Comparison of ENCODE assay signal across 23 cellular contexts in the genomic region with DNA sequence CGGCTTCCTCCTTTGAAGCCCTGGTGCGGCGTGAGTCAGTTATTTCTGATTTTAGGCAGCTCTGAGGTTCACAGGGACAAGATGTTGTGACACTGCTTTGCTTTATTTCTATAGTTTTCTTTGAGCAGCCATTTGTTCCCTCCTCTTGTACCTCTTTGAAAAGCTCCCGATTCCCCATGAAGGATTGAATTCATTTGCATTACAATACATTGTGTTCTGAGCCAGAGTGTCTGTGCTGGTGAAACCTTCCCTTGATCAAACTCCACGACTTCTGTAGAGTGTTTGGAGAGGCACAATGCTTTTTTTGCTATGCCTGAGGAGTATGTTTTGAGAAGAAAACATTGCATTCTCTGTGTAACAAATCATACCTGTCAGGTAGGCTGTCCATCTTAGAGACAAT.
DNase-seq lines count a peak whose midpoint lies in the region.
"Had no signal": no experiment of that assay in that cellular context is flagged by ENCODE, and none has a peak within 500 bp of the region (broad histone marks: within the 10 kb centered on the region; RNA-seq: fewer than 3 reads in every experiment).

No MANE protein-coding gene starts in this region.

- H2AK5ac ChIP-seq in neuronal stem cell (ENCODE audit: low read depth, low read length): no peak overlapping the region

- no peak overlapping the region for H2AFZ ChIP-seq in neuronal stem cell (ENCODE audit: low read length)

- H3K9me3 ChIP-seq in HUES48 (ENCODE audit: control insufficient read depth, insufficient read depth, low read length): no peaks in the 10 kb centered on the region
- no peaks in the 10 kb centered on the region for H3K9me3 ChIP-seq in NT2/D1 (ENCODE audit: insufficient read depth, low read length)
- no peaks in the 10 kb centered on the region for H3K9me3 ChIP-seq in iPS-15b (ENCODE audit: control insufficient read depth, insufficient read depth, low read length)
- H3K9me3 ChIP-seq in neuronal stem cell (replicated peaks in 1 of 2; ENCODE audit: control insufficient read depth in 2 of 2, insufficient read depth in 1 of 2, low read depth in 1 of 2, low read length in 2 of 2): no peaks in the 10 kb centered on the region
- H3K9me3 ChIP-seq: BLaER1 treated with 17β-estradiol and CSF1 and Interleukin-3, amounts not matched to agents 10 nM and 100 nM had no signal

- no CpG with 5 or more reads among the region's 5 CpGs for WGBS in neuronal stem cell (ENCODE audit: extremely low coverage in 2 of 2, insufficient read length in 2 of 2, insufficient replicate concordance in 1 of 2), 2 donors

- H3K23ac ChIP-seq in neuronal stem cell (ENCODE audit: low read depth, low read length, poor library complexity): no peak overlapping the region

- H4K8ac ChIP-seq in neuronal stem cell (ENCODE audit: low read depth, low read length): no peak overlapping the region

- H2BK15ac ChIP-seq in neuronal stem cell (ENCODE audit: low read length): no peak overlapping the region

- H3K9ac ChIP-seq in HUES48 (ENCODE audit: low read depth, low read length): no peak overlapping the region
- H3K9ac ChIP-seq in NT2/D1 (ENCODE audit: insufficient read length, low read depth): peak overlapping the region; percentile 36
- H3K9ac ChIP-seq in iPS-15b (ENCODE audit: low read depth, low read length): no peak overlapping the region
- H3K9ac ChIP-seq in neuronal stem cell (ENCODE audit: low read depth, low read length, poor library complexity): no peak overlapping the region
- H3K9ac ChIP-seq: BLaER1 treated with 17β-estradiol and CSF1 and Interleukin-3, amounts not matched to agents 10 nM and 100 nM had no signal

- no peak overlapping the region for H3K18ac ChIP-seq in neuronal stem cell (ENCODE audit: low read length)

- H3K27me3 ChIP-seq in HUES48 (ENCODE audit: control insufficient read depth, insufficient read depth, low read length): no peaks in the 10 kb centered on the region
- H3K27me3 ChIP-seq in NT2/D1 (ENCODE audit: insufficient read depth, insufficient read length): no peaks in the 10 kb centered on the region
- no peaks in the 10 kb centered on the region for H3K27me3 ChIP-seq in iPS-15b (ENCODE audit: control insufficient read depth, insufficient read depth, low read length)
- peaks cover 0 to 20% (median 0%) of the 10 kb centered on the region in 3 experiments for H3K27me3 ChIP-seq in neuronal stem cell (ENCODE audit: control insufficient read depth in 3 of 3, insufficient read depth in 3 of 3, low read depth in 1 of 3, low read length in 3 of 3)
- H3K27me3 ChIP-seq: BLaER1 treated with 17β-estradiol and CSF1 and Interleukin-3, amounts not matched to agents 10 nM and 100 nM had no signal

- no peak overlapping the region for H4K91ac ChIP-seq in neuronal stem cell (ENCODE audit: low read depth, low read length, poor library complexity)

- H2BK120ac ChIP-seq in neuronal stem cell (ENCODE audit: low read depth, low read length): no peak overlapping the region

- DNase-seq in NT2/D1 (ENCODE audit: low read depth, low spot score): no peak
- peak; percentile 31 for DNase-seq in neuronal stem cell (ENCODE audit: low spot score)
- DNase-seq in HPDE6-E6E7 (ENCODE audit: extremely low spot score): no peak
- DNase-seq in NCI-H524 treated with DMSO at 0.1 percent for 48 hours (lab: John Stamatoyannopoulos, UW): no peak
- DNase-seq in NCI-H82 (lab: John Stamatoyannopoulos, UW): no peak
- DNase-seq in SK-N-DZ (ENCODE audit: low spot score): no peak
- DNase-seq: Calu3; CD8-positive, alpha-beta T cell; GOT3; HFFc6; KBM-7; NCI-H1105 treated with DMSO at 0.1 percent for 48 hours; NCI-H1694 treated with DMSO at 0.1 percent for 48 hours; NCI-H2171; NCI-H446 treated with DMSO at 0.1 percent for 48 hours; NCI-H748 treated with DMSO at 0.1 percent for 48 hours; OCI-M1; Right ventricle myocardium superior had no signal

- peak overlapping the region; percentile 40 for H3K4me2 ChIP-seq in neuronal stem cell (ENCODE audit: insufficient read depth, low read length, poor library complexity, severe bottlenecking)
- H3K4me2 ChIP-seq: BLaER1 treated with 17β-estradiol and CSF1 and Interleukin-3, amounts not matched to agents 10 nM and 100 nM had no signal

- H3K27ac ChIP-seq in HUES48 (ENCODE audit: low read depth, low read length) (peak overlapping the region; percentile 55), neuronal stem cell (replicated peaks; ENCODE audit: low read length) (peak overlapping the region; percentile 12)
- H3K27ac ChIP-seq: BLaER1 treated with 17β-estradiol and CSF1 and Interleukin-3, amounts not matched to agents 10 nM and 100 nM; SK-N-MC had no signal

- no peaks in the 10 kb centered on the region for H3K36me3 ChIP-seq in HUES48 (ENCODE audit: control insufficient read depth, insufficient read depth, low read length)
- H3K36me3 ChIP-seq in NT2/D1 (ENCODE audit: insufficient read depth, insufficient read length, low read length): no peaks in the 10 kb centered on the region
- H3K36me3 ChIP-seq in iPS-15b (ENCODE audit: control insufficient read depth, insufficient read depth, low read length): no peaks in the 10 kb centered on the region
- no peaks in the 10 kb centered on the region for H3K36me3 ChIP-seq in neuronal stem cell (replicated peaks in 1 of 2; ENCODE audit: control insufficient read depth in 2 of 2, insufficient read depth in 2 of 2, low read length in 2 of 2)
- H3K36me3 ChIP-seq: BLaER1 treated with 17β-estradiol and CSF1 and Interleukin-3, amounts not matched to agents 10 nM and 100 nM had no signal

- H3K4me1 ChIP-seq in HUES48 (ENCODE audit: control insufficient read depth, insufficient read depth, low read length) (peaks cover 14% of the 10 kb centered on the region), NT2/D1 (ENCODE audit: insufficient read depth, insufficient read length) (no peaks in the 10 kb centered on the region), iPS-15b (ENCODE audit: control insufficient read depth, insufficient read depth, low read length) (peaks cover 10% of the 10 kb centered on the region), neuronal stem cell (ENCODE audit: control insufficient read depth in 2 of 2, insufficient read depth in 1 of 2, low read depth in 1 of 2, low read length in 2 of 2) (peaks cover 8% of the 10 kb centered on the region in 2 donors)

- H2BK5ac ChIP-seq in neuronal stem cell (ENCODE audit: low read length): no peak overlapping the region

- no peak overlapping the region for H2BK12ac ChIP-seq in neuronal stem cell (ENCODE audit: low read length)

- H3K4me3 ChIP-seq in HUES48 (ENCODE audit: low read depth, low read length) (peak overlapping the region; percentile 0), NT2/D1 (ENCODE audit: insufficient read length, low read depth) (no peak overlapping the region), iPS-15b (ENCODE audit: low read depth, low read length) (peak overlapping the region; percentile 4), neuronal stem cell (ENCODE audit: low read length in 2 of 2) (no peak overlapping the region)
- H3K4me3 ChIP-seq: BLaER1 treated with 17β-estradiol and CSF1 and Interleukin-3, amounts not matched to agents 10 nM and 100 nM; GM12878; SK-N-MC had no signal

- no peaks in the 10 kb centered on the region for H3K79me1 ChIP-seq in neuronal stem cell (ENCODE audit: low read depth, low read length)

- no peak overlapping the region for H3K14ac ChIP-seq in neuronal stem cell (ENCODE audit: low read length)

- no peak overlapping the region for H3K4ac ChIP-seq in neuronal stem cell (ENCODE audit: low read length)

Comparison
In these comparisons a context has a peak if more than half of its experiments do, and no peak if none do; other contexts are left out.
1. H3K4me3 ChIP-seq: peak in HUES48 (single experiment) and iPS-15b (single experiment); none in NT2/D1 (single experiment) and neuronal stem cell (0 of 2).